In genomic region chr9:92138157-92138959, GRCh38 we compare ENCODE assay signal across 1 cellular context.
TF ChIP-seq lines count a peak whose summit lies in the region.

No MANE protein-coding gene starts in this region.

TF ChIP-seq in HepG2, 621 proteins besides CTCF, POLR2A, EP300 and RAD21 (continued from another document and continues in another):
- TF ChIP-seq HNF1A (IDR thresholded peaks at IDR 0.05; ENCODE audit: low read depth) (no peak), HNF1A (CRISPR knock-in tag; IDR thresholded peaks at IDR 0.05; ENCODE audit: borderline replicate concordance) (no peak), NFKBIZ (CRISPR knock-in tag; IDR thresholded peaks at IDR 0.05) (no peak), HMG20A (CRISPR knock-in tag; IDR thresholded peaks at IDR 0.05; ENCODE audit: borderline replicate concordance) (no peak), ZNF792 (CRISPR knock-in tag; IDR thresholded peaks at IDR 0.05) (no peak), ZNF878 (CRISPR knock-in tag; IDR thresholded peaks at IDR 0.05) (0 out of 2 replicates have a peak, but pooled peaks have one; percentile 40), BCL6 (CRISPR knock-in tag; IDR thresholded peaks at IDR 0.05) (peak; percentile 15; the same call in 1 of the 2 replicates), ZNF607 (CRISPR knock-in tag; IDR thresholded peaks at IDR 0.05; ENCODE audit: borderline replicate concordance) (no peak), ZNF234 (CRISPR knock-in tag; conservative IDR thresholded peaks at IDR 0.05) (no peak), U2AF1 (optimal IDR thresholded peaks at IDR 0.05; ENCODE audit: low read depth, low read length) (no peak), KAT8 (CRISPR knock-in tag; IDR thresholded peaks at IDR 0.05) (peak; percentile 10; the same call in 1 of the 2 replicates), SMARCC2 (IDR thresholded peaks at IDR 0.05) (no peak), TBP (CRISPR knock-in tag; IDR thresholded peaks at IDR 0.05) (no peak), ZC3H13 (CRISPR knock-in tag; IDR thresholded peaks at IDR 0.05) (0 out of 2 replicates have a peak, but pooled peaks have one; percentile 21), PRDM15 (CRISPR knock-in tag; IDR thresholded peaks at IDR 0.05) (peak; percentile 94), HOXA3 (CRISPR knock-in tag; IDR thresholded peaks at IDR 0.05) (peak; percentile 51; the same call in 1 of the 2 replicates), ZBTB39 (CRISPR knock-in tag; IDR thresholded peaks at IDR 0.05) (no peak), PITX1 (CRISPR knock-in tag; IDR thresholded peaks at IDR 0.05) (peak; percentile 96), NAIF1 (CRISPR knock-in tag; IDR thresholded peaks at IDR 0.05; ENCODE audit: borderline replicate concordance) (no peak), HNF4G (IDR thresholded peaks at IDR 0.05; ENCODE audit: borderline replicate concordance, low read depth, low read length) (peak; percentile 87), HNF4G (CRISPR knock-in tag; IDR thresholded peaks at IDR 0.05; ENCODE audit: borderline replicate concordance, low read depth) (no peak), LRRFIP1 (CRISPR knock-in tag; conservative IDR thresholded peaks at IDR 0.05) (no peak), MXD4 (CRISPR knock-in tag; IDR thresholded peaks at IDR 0.05) (no peak; the same call in 1 of the 2 replicates), ZNF12 (CRISPR knock-in tag; IDR thresholded peaks at IDR 0.05) (no peak), CREB3 (CRISPR knock-in tag; IDR thresholded peaks at IDR 0.05) (0 out of 2 replicates have a peak, but pooled peaks have one; percentile 45), RXRB (CRISPR knock-in tag; IDR thresholded peaks at IDR 0.05; ENCODE audit: borderline replicate concordance) (no peak; the same call in 1 of the 2 replicates), ZNF143 (CRISPR knock-in tag; IDR thresholded peaks at IDR 0.05) (no peak), HNRNPL (IDR thresholded peaks at IDR 0.05; ENCODE audit: low read depth, low read length) (no peak), ZNF570 (CRISPR knock-in tag; IDR thresholded peaks at IDR 0.05; ENCODE audit: borderline replicate concordance) (no peak), ZNF7 (CRISPR knock-in tag; IDR thresholded peaks at IDR 0.05) (no peak), SMAD9 (CRISPR knock-in tag; IDR thresholded peaks at IDR 0.05) (0 out of 2 replicates have a peak, but pooled peaks have one; percentile 27), ZFP91 (CRISPR knock-in tag; IDR thresholded peaks at IDR 0.05; ENCODE audit: borderline replicate concordance) (0 out of 2 replicates have a peak, but pooled peaks have one; percentile 57), THAP11 (CRISPR knock-in tag; IDR thresholded peaks at IDR 0.05) (peak; percentile 39; the same call in 1 of the 2 replicates), FOXA3 (CRISPR knock-in tag; IDR thresholded peaks at IDR 0.05) (peak; percentile 32; the same call in 1 of the 2 replicates), IRF2 (CRISPR knock-in tag; IDR thresholded peaks at IDR 0.05) (0 out of 2 replicates have a peak, but pooled peaks have one; percentile 28), MAZ (IDR thresholded peaks at IDR 0.05; ENCODE audit: borderline replicate concordance, low read depth, low read length) (0 out of 2 replicates have a peak, but pooled peaks have one; percentile 35), MAZ (CRISPR knock-in tag; IDR thresholded peaks at IDR 0.05; ENCODE audit: low read depth) (peak; percentile 24), GABPA (IDR thresholded peaks at IDR 0.05; ENCODE audit: low read depth, low read length) (no peak), GABPA (CRISPR knock-in tag; IDR thresholded peaks at IDR 0.05; ENCODE audit: low read depth) (peak; percentile 21; the same call in 1 of the 2 replicates)
- TF ChIP-seq, protein P1, sequence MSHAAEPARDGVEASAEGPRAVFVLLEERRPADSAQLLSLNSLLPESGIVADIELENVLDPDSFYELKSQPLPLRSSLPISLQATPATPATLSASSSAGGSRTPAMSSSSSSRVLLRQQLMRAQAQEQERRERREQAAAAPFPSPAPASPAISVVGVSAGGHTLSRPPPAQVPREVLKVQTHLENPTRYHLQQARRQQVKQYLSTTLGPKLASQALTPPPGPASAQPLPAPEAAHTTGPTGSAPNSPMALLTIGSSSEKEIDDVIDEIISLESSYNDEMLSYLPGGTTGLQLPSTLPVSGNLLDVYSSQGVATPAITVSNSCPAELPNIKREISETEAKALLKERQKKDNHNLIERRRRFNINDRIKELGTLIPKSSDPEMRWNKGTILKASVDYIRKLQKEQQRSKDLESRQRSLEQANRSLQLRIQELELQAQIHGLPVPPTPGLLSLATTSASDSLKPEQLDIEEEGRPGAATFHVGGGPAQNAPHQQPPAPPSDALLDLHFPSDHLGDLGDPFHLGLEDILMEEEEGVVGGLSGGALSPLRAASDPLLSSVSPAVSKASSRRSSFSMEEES (CRISPR knock-in tag; IDR thresholded peaks at IDR 0.05), result 0 out of 2 replicates have a peak, but pooled peaks have one; percentile 21
- TF ChIP-seq, protein P2, sequence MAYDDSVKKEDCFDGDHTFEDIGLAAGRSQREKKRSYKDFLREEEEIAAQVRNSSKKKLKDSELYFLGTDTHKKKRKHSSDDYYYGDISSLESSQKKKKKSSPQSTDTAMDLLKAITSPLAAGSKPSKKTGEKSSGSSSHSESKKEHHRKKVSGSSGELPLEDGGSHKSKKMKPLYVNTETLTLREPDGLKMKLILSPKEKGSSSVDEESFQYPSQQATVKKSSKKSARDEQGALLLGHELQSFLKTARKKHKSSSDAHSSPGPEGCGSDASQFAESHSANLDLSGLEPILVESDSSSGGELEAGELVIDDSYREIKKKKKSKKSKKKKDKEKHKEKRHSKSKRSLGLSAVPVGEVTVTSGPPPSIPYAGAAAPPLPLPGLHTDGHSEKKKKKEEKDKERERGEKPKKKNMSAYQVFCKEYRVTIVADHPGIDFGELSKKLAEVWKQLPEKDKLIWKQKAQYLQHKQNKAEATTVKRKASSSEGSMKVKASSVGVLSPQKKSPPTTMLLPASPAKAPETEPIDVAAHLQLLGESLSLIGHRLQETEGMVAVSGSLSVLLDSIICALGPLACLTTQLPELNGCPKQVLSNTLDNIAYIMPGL (CRISPR knock-in tag; IDR thresholded peaks at IDR 0.05; ENCODE audit: borderline replicate concordance in 1 of 2, low read depth in 1 of 2), result peak in 1 of 2 experiments; percentile 67; a peak in 2 of 4 replicates
- TF ChIP-seq, protein P3, sequence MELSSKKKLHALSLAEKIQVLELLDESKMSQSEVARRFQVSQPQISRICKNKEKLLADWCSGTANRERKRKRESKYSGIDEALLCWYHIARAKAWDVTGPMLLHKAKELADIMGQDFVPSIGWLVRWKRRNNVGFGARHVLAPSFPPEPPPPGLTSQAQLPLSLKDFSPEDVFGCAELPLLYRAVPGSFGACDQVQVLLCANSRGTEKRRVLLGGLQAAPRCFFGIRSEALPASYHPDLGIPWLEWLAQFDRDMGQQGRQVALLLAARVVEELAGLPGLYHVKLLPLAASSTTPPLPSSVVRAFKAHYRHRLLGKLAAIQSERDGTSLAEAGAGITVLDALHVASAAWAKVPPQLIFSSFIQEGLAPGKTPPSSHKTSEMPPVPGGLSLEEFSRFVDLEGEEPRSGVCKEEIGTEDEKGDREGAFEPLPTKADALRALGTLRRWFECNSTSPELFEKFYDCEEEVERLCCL (CRISPR knock-in tag; IDR thresholded peaks at IDR 0.05; ENCODE audit: borderline replicate concordance), result no peak
